ENCODE assay signal across 11 cellular contexts in the genomic region with DNA sequence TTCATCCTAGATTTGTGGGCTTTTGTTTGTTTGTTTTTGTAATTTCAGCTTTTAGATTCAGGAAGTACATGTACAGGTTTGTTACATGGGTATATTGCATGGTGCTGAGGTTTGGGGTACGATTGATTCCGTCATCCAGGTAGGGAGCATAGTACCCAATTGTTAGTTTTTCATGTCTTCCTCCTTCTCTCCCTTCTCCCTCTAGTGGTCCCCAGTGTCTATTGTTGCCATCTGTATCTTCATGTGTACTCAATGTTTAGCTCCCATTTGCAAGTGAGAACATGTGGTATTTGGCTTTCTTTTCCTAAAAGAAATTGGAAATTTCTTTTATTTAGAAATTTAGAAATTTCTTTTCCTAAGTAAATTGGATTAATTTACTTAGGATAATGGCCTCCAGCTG. TPM values are rescaled to one million over a fixed set of nuclear protein-coding genes. Genes with fewer than 3 reads are reported as not detected.
DNase-seq lines count a peak whose midpoint lies in the region; ATAC-seq, FAIRE-seq and TF ChIP-seq lines count a peak whose summit lies in the region.
"Had no signal": no experiment of that assay in that cellular context is flagged by ENCODE, and none has a peak within 500 bp of the region (broad histone marks: within the 10 kb centered on the region; RNA-seq: fewer than 3 reads in every experiment).

No MANE protein-coding gene starts in this region.

- TF ChIP-seq POLR2A in A549 (IDR thresholded peaks at IDR 0.05; ENCODE audit: low read length), result no peak

- TF ChIP-seq EP300 in A549 (IDR thresholded peaks at IDR 0.05), result no peak

- H3K9me3 ChIP-seq in A549, result no peaks in the 10 kb centered on the region

- peaks cover 10% of the 10 kb centered on the region for H3K4me1 ChIP-seq in A549
- H3K4me1 ChIP-seq in foreskin keratinocyte, result no peaks in the 10 kb centered on the region

- POLR2A ChIA-PET in A549 (lab: Yijun Ruan, JAX) (interaction anchor here (0.6 to 1.8 kb wide), 3 partner anchors 41 to 253 kb away, joined by 3 to 6 read pairs (median 5); a partner anchor contains a TSS), RWPE1 (lab: Yijun Ruan, JAX; ENCODE audit: low non-redundant PET) (no interaction called here)

- intact Hi-C loops in posterior vena cava (cut with DNase I), result no loop called here

- no peak overlapping the region for H3K27ac ChIP-seq in A549
- H3K27ac ChIP-seq in RWPE1, result no peak overlapping the region
- no peak overlapping the region for H3K27ac ChIP-seq in foreskin keratinocyte

- ATAC-seq in A549 (peak; percentile 74 to 79; a peak in 5 of 6 replicates), foreskin keratinocyte (no peak), GM21529 (IDR thresholded peaks at IDR 0.05; ENCODE audit: unreplicated experiment) (no peak)

- no peak overlapping the region for H3K4me2 ChIP-seq in A549

- no peak for TF ChIP-seq RAD21 in A549 (conservative IDR thresholded peaks at IDR 0.05 in 1 of 2, IDR thresholded peaks at IDR 0.05 in 1 of 2)

- 79% methylated on average over 2 of the region's 2 CpGs for WGBS in A549 (ENCODE audit: missing lambda C conversion rate)

- FAIRE-seq in A549 (lab: Jason Lieb, UNC), result no peak
- FAIRE-seq: G401.6 had no signal

- no peak overlapping the region for H3K4me3 ChIP-seq in A549

- CTCF ChIA-PET in A549 (lab: Yijun Ruan, JAX), result interaction anchor here (0.6 to 8.1 kb wide), 30 partner anchors 9 to 500 kb away, joined by 3 to 80 read pairs (median 5); a partner anchor contains a TSS
- CTCF ChIA-PET in RWPE1 (lab: Yijun Ruan, JAX), result interaction anchor here (0.7 to 1.6 kb wide), 3 partner anchors 10 to 965 kb away, joined by 3 to 10 read pairs (median 8); no protein-coding TSS in a partner anchor

- TF ChIP-seq CTCF in A549 (IDR thresholded peaks at IDR 0.05), result peak; percentile 40
- TF ChIP-seq CTCF in GM12872 (IDR thresholded peaks at IDR 0.05; ENCODE audit: insufficient read depth, low read depth, low read length), result peak; percentile 56; the same call in 2 of the 3 replicates
- TF ChIP-seq CTCF in RWPE1 (conservative IDR thresholded peaks at IDR 0.05; ENCODE audit: low read depth), result peak; percentile 28
- TF ChIP-seq CTCF in foreskin keratinocyte (conservative IDR thresholded peaks at IDR 0.05), result peak; percentile 46

- H3K27me3 ChIP-seq in foreskin keratinocyte, result no peaks in the 10 kb centered on the region

- peak; percentile 31 to 49 for DNase-seq in A549 (ENCODE audit: low read depth in 1 of 2, low spot score in 1 of 2)
- DNase-seq in RWPE1 (ENCODE audit: low spot score), result no peak
- peak in 1 of 2 donors; percentile 7 for DNase-seq in foreskin keratinocyte
- DNase-seq in posterior vena cava (ENCODE audit: low spot score), result no peak
- DNase-seq in middle frontal gyrus (ENCODE audit: extremely low spot score, low spot score), result no peak
- no peak for DNase-seq in stimulated activated CD8-positive, alpha-beta memory T cell treated with anti-CD3 and anti-CD28 coated beads, Interleukin-4, amount 100 ng/mL, for 48 hours
- DNase-seq: activated CD4-positive, alpha-beta T cell treated with anti-CD3 and anti-CD28 coated beads for 48 hours; NCI-H2081 had no signal

TF ChIP-seq in A549, 52 proteins besides CTCF, POLR2A, EP300 and RAD21 (continues in another document):
- TF ChIP-seq, protein P1, sequence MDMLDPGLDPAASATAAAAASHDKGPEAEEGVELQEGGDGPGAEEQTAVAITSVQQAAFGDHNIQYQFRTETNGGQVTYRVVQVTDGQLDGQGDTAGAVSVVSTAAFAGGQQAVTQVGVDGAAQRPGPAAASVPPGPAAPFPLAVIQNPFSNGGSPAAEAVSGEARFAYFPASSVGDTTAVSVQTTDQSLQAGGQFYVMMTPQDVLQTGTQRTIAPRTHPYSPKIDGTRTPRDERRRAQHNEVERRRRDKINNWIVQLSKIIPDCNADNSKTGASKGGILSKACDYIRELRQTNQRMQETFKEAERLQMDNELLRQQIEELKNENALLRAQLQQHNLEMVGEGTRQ (IDR thresholded peaks at IDR 0.05), result no peak
- TF ChIP-seq, protein P2, sequence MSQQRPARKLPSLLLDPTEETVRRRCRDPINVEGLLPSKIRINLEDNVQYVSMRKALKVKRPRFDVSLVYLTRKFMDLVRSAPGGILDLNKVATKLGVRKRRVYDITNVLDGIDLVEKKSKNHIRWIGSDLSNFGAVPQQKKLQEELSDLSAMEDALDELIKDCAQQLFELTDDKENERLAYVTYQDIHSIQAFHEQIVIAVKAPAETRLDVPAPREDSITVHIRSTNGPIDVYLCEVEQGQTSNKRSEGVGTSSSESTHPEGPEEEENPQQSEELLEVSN (IDR thresholded peaks at IDR 0.05; ENCODE audit: borderline replicate concordance, low read depth), result no peak
- TF ChIP-seq, protein P3, sequence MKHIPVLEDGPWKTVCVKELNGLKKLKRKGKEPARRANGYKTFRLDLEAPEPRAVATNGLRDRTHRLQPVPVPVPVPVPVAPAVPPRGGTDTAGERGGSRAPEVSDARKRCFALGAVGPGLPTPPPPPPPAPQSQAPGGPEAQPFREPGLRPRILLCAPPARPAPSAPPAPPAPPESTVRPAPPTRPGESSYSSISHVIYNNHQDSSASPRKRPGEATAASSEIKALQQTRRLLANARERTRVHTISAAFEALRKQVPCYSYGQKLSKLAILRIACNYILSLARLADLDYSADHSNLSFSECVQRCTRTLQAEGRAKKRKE (CRISPR knock-in tag; IDR thresholded peaks at IDR 0.05; ENCODE audit: low read depth), result no peak
- no peak for TF ChIP-seq CHD4 (IDR thresholded peaks at IDR 0.05; ENCODE audit: borderline replicate concordance)
- TF ChIP-seq, protein P4, sequence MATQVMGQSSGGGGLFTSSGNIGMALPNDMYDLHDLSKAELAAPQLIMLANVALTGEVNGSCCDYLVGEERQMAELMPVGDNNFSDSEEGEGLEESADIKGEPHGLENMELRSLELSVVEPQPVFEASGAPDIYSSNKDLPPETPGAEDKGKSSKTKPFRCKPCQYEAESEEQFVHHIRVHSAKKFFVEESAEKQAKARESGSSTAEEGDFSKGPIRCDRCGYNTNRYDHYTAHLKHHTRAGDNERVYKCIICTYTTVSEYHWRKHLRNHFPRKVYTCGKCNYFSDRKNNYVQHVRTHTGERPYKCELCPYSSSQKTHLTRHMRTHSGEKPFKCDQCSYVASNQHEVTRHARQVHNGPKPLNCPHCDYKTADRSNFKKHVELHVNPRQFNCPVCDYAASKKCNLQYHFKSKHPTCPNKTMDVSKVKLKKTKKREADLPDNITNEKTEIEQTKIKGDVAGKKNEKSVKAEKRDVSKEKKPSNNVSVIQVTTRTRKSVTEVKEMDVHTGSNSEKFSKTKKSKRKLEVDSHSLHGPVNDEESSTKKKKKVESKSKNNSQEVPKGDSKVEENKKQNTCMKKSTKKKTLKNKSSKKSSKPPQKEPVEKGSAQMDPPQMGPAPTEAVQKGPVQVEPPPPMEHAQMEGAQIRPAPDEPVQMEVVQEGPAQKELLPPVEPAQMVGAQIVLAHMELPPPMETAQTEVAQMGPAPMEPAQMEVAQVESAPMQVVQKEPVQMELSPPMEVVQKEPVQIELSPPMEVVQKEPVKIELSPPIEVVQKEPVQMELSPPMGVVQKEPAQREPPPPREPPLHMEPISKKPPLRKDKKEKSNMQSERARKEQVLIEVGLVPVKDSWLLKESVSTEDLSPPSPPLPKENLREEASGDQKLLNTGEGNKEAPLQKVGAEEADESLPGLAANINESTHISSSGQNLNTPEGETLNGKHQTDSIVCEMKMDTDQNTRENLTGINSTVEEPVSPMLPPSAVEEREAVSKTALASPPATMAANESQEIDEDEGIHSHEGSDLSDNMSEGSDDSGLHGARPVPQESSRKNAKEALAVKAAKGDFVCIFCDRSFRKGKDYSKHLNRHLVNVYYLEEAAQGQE (IDR thresholded peaks at IDR 0.05), result no peak
- TF ChIP-seq, protein P5, sequence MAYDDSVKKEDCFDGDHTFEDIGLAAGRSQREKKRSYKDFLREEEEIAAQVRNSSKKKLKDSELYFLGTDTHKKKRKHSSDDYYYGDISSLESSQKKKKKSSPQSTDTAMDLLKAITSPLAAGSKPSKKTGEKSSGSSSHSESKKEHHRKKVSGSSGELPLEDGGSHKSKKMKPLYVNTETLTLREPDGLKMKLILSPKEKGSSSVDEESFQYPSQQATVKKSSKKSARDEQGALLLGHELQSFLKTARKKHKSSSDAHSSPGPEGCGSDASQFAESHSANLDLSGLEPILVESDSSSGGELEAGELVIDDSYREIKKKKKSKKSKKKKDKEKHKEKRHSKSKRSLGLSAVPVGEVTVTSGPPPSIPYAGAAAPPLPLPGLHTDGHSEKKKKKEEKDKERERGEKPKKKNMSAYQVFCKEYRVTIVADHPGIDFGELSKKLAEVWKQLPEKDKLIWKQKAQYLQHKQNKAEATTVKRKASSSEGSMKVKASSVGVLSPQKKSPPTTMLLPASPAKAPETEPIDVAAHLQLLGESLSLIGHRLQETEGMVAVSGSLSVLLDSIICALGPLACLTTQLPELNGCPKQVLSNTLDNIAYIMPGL (CRISPR knock-in tag; IDR thresholded peaks at IDR 0.05; ENCODE audit: borderline replicate concordance), result no peak
- no peak for TF ChIP-seq ZFP36 (IDR thresholded peaks at IDR 0.05; ENCODE audit: borderline replicate concordance, partially characterized antibody)
- TF ChIP-seq ZSCAN20 (CRISPR knock-in tag; IDR thresholded peaks at IDR 0.05), result no peak
- TF ChIP-seq JUN (IDR thresholded peaks at IDR 0.05), result no peak
- no peak for TF ChIP-seq EHF (CRISPR knock-in tag; IDR thresholded peaks at IDR 0.05)
- no peak for TF ChIP-seq FOSL2 (IDR thresholded peaks at IDR 0.05)
- TF ChIP-seq FOSL2 (CRISPR knock-in tag; IDR thresholded peaks at IDR 0.05), result no peak
- no peak for TF ChIP-seq HOXA7 (CRISPR knock-in tag; IDR thresholded peaks at IDR 0.05)
- TF ChIP-seq KDM5A (IDR thresholded peaks at IDR 0.05), result no peak
- TF ChIP-seq FOXS1 (CRISPR knock-in tag; IDR thresholded peaks at IDR 0.05), result no peak

RNA-seq across cellular contexts. Expression of a gene that starts 37.1 kb away (rescaled TPM):
- polyA plus RNA-seq in A549 (2011; rRNA removed), result 43.4 and 86.6 TPM in 2 replicates
- 8.0 and 10.4 TPM in 2 replicates for polyA plus RNA-seq in A549 (2012; cell fraction: cytosol; rRNA removed)
- 11.4 and 20.1 TPM in 2 replicates for polyA plus RNA-seq in A549 (2012; cell fraction: nucleus; rRNA removed)
- 14.7 to 18.0 TPM (median 15.6 TPM) in 3 replicates for polyA plus RNA-seq in A549 (2017; fragmentation: RNase III; extraction: RNeasy Plus Mini Kit Qiagen cat#74134 plus additional on column Dnase treatment)
- polyA minus RNA-seq in A549 (2011; rRNA and poly(A)+ RNA removed), result 332 and 356 TPM in 2 replicates
- total RNA-seq in foreskin keratinocyte, result 8.3 and 8.4 TPM in 2 replicates
- 4.4 and 5.0 TPM in 2 replicates for polyA plus RNA-seq in foreskin keratinocyte
- 10 to 100 TPM; 22.5 to 23.6 TPM for total RNA-seq in posterior vena cava

RNA-seq across cellular contexts. Expression of a gene that starts 40.5 kb away (rescaled TPM):
- 10.5 and 11.6 TPM in 2 replicates for polyA plus RNA-seq in A549 (2011; rRNA removed)
- 4.1 and 4.8 TPM in 2 replicates for polyA plus RNA-seq in A549 (2012; cell fraction: cytosol; rRNA removed)
- 3.6 and 4.9 TPM in 2 replicates for polyA plus RNA-seq in A549 (2012; cell fraction: nucleus; rRNA removed)
- polyA plus RNA-seq in A549 (2017; fragmentation: RNase III; extraction: RNeasy Plus Mini Kit Qiagen cat#74134 plus additional on column Dnase treatment), result 12.0 to 13.5 TPM (median 13.5 TPM) in 3 replicates
- 11.1 and 12.2 TPM in 2 replicates for polyA minus RNA-seq in A549 (2011; rRNA and poly(A)+ RNA removed)
- total RNA-seq in foreskin keratinocyte, result 5.0 and 5.2 TPM in 2 replicates
- 2.1 and 2.4 TPM in 2 replicates for polyA plus RNA-seq in foreskin keratinocyte
- total RNA-seq in posterior vena cava, result 10 to 100 TPM in 1 of 2 donors, 1 to 10 TPM in 1; 9.1 to 11.5 TPM

Comparison
In these comparisons a context has a peak if more than half of its experiments do, and no peak if none do; other contexts are left out.
1. ATAC-seq: peak in A549 (2 of 2); none in foreskin keratinocyte (single experiment) and GM21529 (single experiment).
2. DNase-seq: peak in A549 (2 of 2); none in RWPE1 (single experiment), posterior vena cava (single experiment), middle frontal gyrus (single experiment) and stimulated activated CD8-positive, alpha-beta memory T cell treated with anti-CD3 and anti-CD28 coated beads, Interleukin-4, amount 100 ng/mL, for 48 hours (single experiment).
3. Peak in every context shown above with its lines, with median percentiles within 50 percentile points of each other: CTCF ChIP-seq.